In genomic region chr14:69291396-69291795, GRCh38 we compare ENCODE assay signal across 16 cellular contexts. TPM values are rescaled to one million over a fixed set of nuclear protein-coding genes. Genes with fewer than 3 reads are reported as not detected.
"Had no signal": no experiment of that assay in that cellular context is flagged by ENCODE, and none has a peak within 500 bp of the region (broad histone marks: within the 10 kb centered on the region; RNA-seq: fewer than 3 reads in every experiment).

No MANE protein-coding gene starts in this region.

- DNase-seq: cerebellar nuclear complex; foreskin melanocyte; head of caudate nucleus; mucosa of descending colon; natural killer cell; stimulated activated CD4-positive, alpha-beta T cell treated with anti-CD3 and anti-CD28 coated beads, Interleukin-4, amount 100 ng/mL, for 1 hour; stimulated activated CD8-positive, alpha-beta memory T cell treated with anti-CD3 and anti-CD28 coated beads, Interleukin-4, amount 100 ng/mL, for 48 hours; testis had no signal

- H3K4me3 ChIP-seq: cardiac muscle cell, mucosa of descending colon, smooth muscle cell, testis, tibial nerve had no signal

- H3K27me3 ChIP-seq: cardiac muscle cell, testis, tibial nerve had no signal

- H3K36me3 ChIP-seq: cardiac muscle cell, tibial nerve had no signal

- ATAC-seq: mucosa of descending colon, natural killer cell had no signal

- H3K27ac Mint-ChIP-seq: dendritic cell treated with granulocyte-macrophage colony-stimulating factor and Interleukin-4, amounts not matched to agents 40 ng/mL and 50 ng/mL, for 4 days; natural killer cell; stimulated activated effector memory CD8-positive, alpha-beta T cell treated with anti-CD3 and anti-CD28 coated beads, Interleukin-12 subunit alpha, Interleukin-12 subunit beta, amount 100 ng/mL, for 72 hours; stimulated activated naive CD8-positive, alpha-beta T cell treated with anti-CD3 and anti-CD28 coated beads, Interleukin-15, Interleukin-2, amounts not matched to agents 100 ng/mL and 50 ng/mL, for 24 hours had no signal

- H3K4me3 Mint-ChIP-seq: dendritic cell treated with granulocyte-macrophage colony-stimulating factor and Interleukin-4, amounts not matched to agents 40 ng/mL and 50 ng/mL, for 4 days; natural killer cell; neural crest cell; stimulated activated effector memory CD8-positive, alpha-beta T cell treated with anti-CD3 and anti-CD28 coated beads, Interleukin-12 subunit alpha, Interleukin-12 subunit beta, amount 100 ng/mL, for 72 hours; stimulated activated naive CD8-positive, alpha-beta T cell treated with anti-CD3 and anti-CD28 coated beads, Interleukin-15, Interleukin-2, amounts not matched to agents 100 ng/mL and 50 ng/mL, for 24 hours had no signal

- H3K4me1 Mint-ChIP-seq: natural killer cell; stimulated activated effector memory CD8-positive, alpha-beta T cell treated with anti-CD3 and anti-CD28 coated beads, Interleukin-12 subunit alpha, Interleukin-12 subunit beta, amount 100 ng/mL, for 72 hours had no signal

- H3K36me3 Mint-ChIP-seq: natural killer cell; stimulated activated effector memory CD8-positive, alpha-beta T cell treated with anti-CD3 and anti-CD28 coated beads, Interleukin-12 subunit alpha, Interleukin-12 subunit beta, amount 100 ng/mL, for 72 hours had no signal

- H3K9me3 Mint-ChIP-seq: dendritic cell treated with granulocyte-macrophage colony-stimulating factor and Interleukin-4, amounts not matched to agents 40 ng/mL and 50 ng/mL, for 4 days; natural killer cell; neural crest cell; stimulated activated effector memory CD8-positive, alpha-beta T cell treated with anti-CD3 and anti-CD28 coated beads, Interleukin-12 subunit alpha, Interleukin-12 subunit beta, amount 100 ng/mL, for 72 hours; stimulated activated naive CD8-positive, alpha-beta T cell treated with anti-CD3 and anti-CD28 coated beads, Interleukin-15, Interleukin-2, amounts not matched to agents 100 ng/mL and 50 ng/mL, for 24 hours had no signal

- H3K9me3 ChIP-seq: mucosa of descending colon, testis, tibial nerve had no signal

- H3K27ac ChIP-seq: cardiac muscle cell had no signal

RNA-seq across cellular contexts. Expression of gene GALNT16, which starts 31.4 kb away (rescaled TPM):
- total RNA-seq: lung microvascular endothelial cell, natural killer cell had no signal
